In genomic region chr17:68445671-68446070, GRCh38 we compare ENCODE assay signal across 22 cellular contexts. TPM values are rescaled to one million over a fixed set of nuclear protein-coding genes. Genes with fewer than 3 reads are reported as not detected.
DNase-seq lines count a peak whose midpoint lies in the region; ATAC-seq and TF ChIP-seq lines count a peak whose summit lies in the region.
"Had no signal": no experiment of that assay in that cellular context is flagged by ENCODE, and none has a peak within 500 bp of the region (broad histone marks: within the 10 kb centered on the region; RNA-seq: fewer than 3 reads in every experiment).

No MANE protein-coding gene starts in this region.

- H3K9ac ChIP-seq in mesenchymal stem cell (ENCODE audit: low read length): peak overlapping the region; percentile 26

- no peaks in the 10 kb centered on the region for H3K36me3 Mint-ChIP-seq in natural killer cell treated with Interleukin-12 subunit alpha and Interleukin-12 subunit beta and Interleukin-15 and Interleukin-18, amount 100 ng/mL, for 72 hours
- H3K36me3 Mint-ChIP-seq in natural killer cell: no peaks in the 10 kb centered on the region

- H3K36me3 ChIP-seq in mesenchymal stem cell (ENCODE audit: control insufficient read depth in 1 of 2, insufficient read depth in 2 of 2, low read depth in 1 of 2, low read length in 2 of 2) (peaks cover 53 to 97% of the 10 kb centered on the region in 2 experiments), psoas muscle (ENCODE audit: insufficient read depth in 1 of 2, low read depth in 1 of 2) (peaks cover 0 to 94% of the 10 kb centered on the region in 2 donors), Peyer's patch (peaks cover 0 to 79% (median 0%) of the 10 kb centered on the region in 3 donors)

- intact Hi-C loops in natural killer cell (cut with micrococcal nuclease) (no loop called here), psoas muscle (cut with DNase I) (no loop called here)

- H3K18ac ChIP-seq in mesenchymal stem cell (ENCODE audit: low read depth in 1 of 2, low read length in 2 of 2): no peak overlapping the region

- no peak overlapping the region for H3K23ac ChIP-seq in mesenchymal stem cell (ENCODE audit: low read length in 2 of 2)

- H3K4me3 Mint-ChIP-seq in natural killer cell treated with Interleukin-12 subunit alpha and Interleukin-12 subunit beta and Interleukin-15 and Interleukin-18, amount 100 ng/mL, for 72 hours: no peak overlapping the region
- H3K4me3 Mint-ChIP-seq in natural killer cell: no peak overlapping the region
- H3K4me3 Mint-ChIP-seq: CD4-positive, alpha-beta T cell; HFFc6 had no signal

- H4K8ac ChIP-seq in mesenchymal stem cell (ENCODE audit: low read length): no peak overlapping the region

- no peak for DNase-seq in natural killer cell treated with Interleukin-12 subunit alpha and Interleukin-12 subunit beta and Interleukin-15 and Interleukin-18, amount 100 ng/mL, for 72 hours (ENCODE audit: low spot score)
- DNase-seq in natural killer cell (no peak), mesenchymal stem cell (no peak), psoas muscle (no peak), Peyer's patch (no peak), RWPE1 (ENCODE audit: low spot score) (no peak)
- DNase-seq: CD4-positive, alpha-beta T cell; COR-L47; DMS79 treated with DMSO at 0.1 percent for 48 hours; H7; HFFc6; Kasumi-1; NCI-H1694; NCI-H2081; NCI-H2171; NCI-H345; NCI-H524 treated with DMSO at 0.1 percent for 48 hours; NCI-H82; SHP77 had no signal

- H2BK5ac ChIP-seq in mesenchymal stem cell (ENCODE audit: low read depth, low read length, poor library complexity, severe bottlenecking): no peak overlapping the region

- 97% methylated on average over 8 of the region's 8 CpGs for WGBS in mesenchymal stem cell
- 73 to 93% (median 84%) methylated on average over 8 of the region's 8 CpGs for WGBS in psoas muscle, 3 donors

- no peak overlapping the region for H4K91ac ChIP-seq in mesenchymal stem cell (ENCODE audit: low read length)

- no peak for ATAC-seq in natural killer cell treated with Interleukin-12 subunit alpha and Interleukin-12 subunit beta and Interleukin-15 and Interleukin-18, amount 100 ng/mL, for 72 hours
- ATAC-seq in natural killer cell (no peak), psoas muscle (no peak), HG02610 (IDR thresholded peaks at IDR 0.05; ENCODE audit: unreplicated experiment) (no peak)
- ATAC-seq: GM12878, Panc1 had no signal

- no peaks in the 10 kb centered on the region for H3K9me3 ChIP-seq in mesenchymal stem cell (ENCODE audit: control insufficient read depth, low read length)
- H3K9me3 ChIP-seq in psoas muscle: no peaks in the 10 kb centered on the region
- no peaks in the 10 kb centered on the region for H3K9me3 ChIP-seq in Peyer's patch

- H3K14ac ChIP-seq in mesenchymal stem cell (ENCODE audit: low read length in 2 of 2): no peak overlapping the region

- no peak overlapping the region for H3K4ac ChIP-seq in mesenchymal stem cell (ENCODE audit: low read depth in 1 of 2, low read length in 2 of 2)

- H3K27me3 ChIP-seq in mesenchymal stem cell (ENCODE audit: control insufficient read depth in 1 of 2, insufficient read depth in 1 of 2, low read length in 2 of 2) (no peaks in the 10 kb centered on the region), psoas muscle (ENCODE audit: insufficient read depth in 3 of 3, low read length in 2 of 3) (no peaks in the 10 kb centered on the region), Peyer's patch (no peaks in the 10 kb centered on the region)

- no peak overlapping the region for H2BK12ac ChIP-seq in mesenchymal stem cell (ENCODE audit: low read length in 2 of 2)

- H2AFZ ChIP-seq in mesenchymal stem cell (ENCODE audit: low read depth, low read length): no peak overlapping the region

- POLR2A ChIA-PET in RWPE1 (lab: Yijun Ruan, JAX; ENCODE audit: low non-redundant PET): no interaction called here

- peak overlapping the region; percentile 30 to 36 for H3K27ac Mint-ChIP-seq in natural killer cell treated with Interleukin-12 subunit alpha and Interleukin-12 subunit beta and Interleukin-15 and Interleukin-18, amount 100 ng/mL, for 72 hours
- peak overlapping the region in 1 of 2 donors; percentile 37 for H3K27ac Mint-ChIP-seq in natural killer cell
- H3K27ac Mint-ChIP-seq: CD4-positive, alpha-beta T cell; HFFc6 had no signal

- H3K27ac ChIP-seq in mesenchymal stem cell (ENCODE audit: low read length, poor library complexity, severe bottlenecking): no peak overlapping the region
- H3K27ac ChIP-seq in psoas muscle: peak overlapping the region; percentile 82
- no peak overlapping the region for H3K27ac ChIP-seq in Peyer's patch
- no peak overlapping the region for H3K27ac ChIP-seq in RWPE1

- H3K9me3 Mint-ChIP-seq in natural killer cell treated with Interleukin-12 subunit alpha and Interleukin-12 subunit beta and Interleukin-15 and Interleukin-18, amount 100 ng/mL, for 72 hours: no peaks in the 10 kb centered on the region
- no peaks in the 10 kb centered on the region for H3K9me3 Mint-ChIP-seq in natural killer cell
- H3K9me3 Mint-ChIP-seq: CD4-positive, alpha-beta T cell; HFFc6 had no signal

- H2BK120ac ChIP-seq in mesenchymal stem cell (ENCODE audit: low read depth, low read length): no peak overlapping the region

- peaks cover 10% of the 10 kb centered on the region for H3K4me1 ChIP-seq in mesenchymal stem cell (ENCODE audit: control insufficient read depth, insufficient read depth, low read depth, low read length)
- H3K4me1 ChIP-seq in psoas muscle: peaks cover 32% of the 10 kb centered on the region
- H3K4me1 ChIP-seq in Peyer's patch: no peaks in the 10 kb centered on the region

- TF ChIP-seq CTCF in natural killer cell (IDR thresholded peaks at IDR 0.05) (no peak), psoas muscle (IDR thresholded peaks at IDR 0.05) (no peak), Peyer's patch (IDR thresholded peaks at IDR 0.05) (no peak), RWPE1 (conservative IDR thresholded peaks at IDR 0.05; ENCODE audit: low read depth) (no peak)

- H2BK15ac ChIP-seq in mesenchymal stem cell (ENCODE audit: low read depth, poor library complexity, severe bottlenecking): no peak overlapping the region

- no peak for TF ChIP-seq POLR2A in Peyer's patch (IDR thresholded peaks at IDR 0.05)

- H3K4me2 ChIP-seq in mesenchymal stem cell (ENCODE audit: low read length, poor library complexity, severe bottlenecking): no peak overlapping the region

- H3K27me3 Mint-ChIP-seq in natural killer cell treated with Interleukin-12 subunit alpha and Interleukin-12 subunit beta and Interleukin-15 and Interleukin-18, amount 100 ng/mL, for 72 hours: no peaks in the 10 kb centered on the region
- H3K27me3 Mint-ChIP-seq in natural killer cell (ENCODE audit: low read depth in 2 of 2): no peaks in the 10 kb centered on the region
- H3K27me3 Mint-ChIP-seq: CD4-positive, alpha-beta T cell had no signal

- CTCF ChIA-PET in RWPE1 (lab: Yijun Ruan, JAX): no interaction called here

- H3K4me1 Mint-ChIP-seq in natural killer cell treated with Interleukin-12 subunit alpha and Interleukin-12 subunit beta and Interleukin-15 and Interleukin-18, amount 100 ng/mL, for 72 hours (ENCODE audit: low read depth in 2 of 2): peaks cover 12 to 16% of the 10 kb centered on the region in 2 donors
- H3K4me1 Mint-ChIP-seq in natural killer cell: peaks cover 17% of the 10 kb centered on the region in 2 donors

- H3K4me3 ChIP-seq in mesenchymal stem cell (ENCODE audit: insufficient read depth in 1 of 2, low read depth in 1 of 2, low read length in 2 of 2) (no peak overlapping the region), psoas muscle (no peak overlapping the region), Peyer's patch (no peak overlapping the region)
- H3K4me3 ChIP-seq: GM12878 had no signal

- no peak overlapping the region for H2AK5ac ChIP-seq in mesenchymal stem cell (ENCODE audit: low read length, severe bottlenecking)

- peaks cover 21% of the 10 kb centered on the region for H3K79me1 ChIP-seq in mesenchymal stem cell (replicated peaks; ENCODE audit: low read length, poor library complexity, severe bottlenecking)

RNA-seq across cellular contexts. Expression of gene WIPI1, which starts 11.6 kb away (rescaled TPM):
- 10 to 100 TPM; 26.5 to 39.1 TPM for total RNA-seq in natural killer cell treated with Interleukin-12 subunit alpha and Interleukin-12 subunit beta and Interleukin-15 and Interleukin-18, amount 100 ng/mL, for 72 hours
- total RNA-seq in natural killer cell (10 to 100 TPM; 29.0 to 41.4 (median 32.0) TPM), psoas muscle (100 to 1,000 TPM in 2 of 4 donors, 10 to 100 TPM in 2; 80.3 to 197 (median 117) TPM), Peyer's patch (10 to 100 TPM; 34.7 to 95.7 (median 44.4) TPM)
- 197 TPM for polyA plus RNA-seq in mesenchymal stem cell (2013, experiment 1 of 2)
- polyA plus RNA-seq in mesenchymal stem cell (2013, experiment 2 of 2): 194 TPM
- polyA plus RNA-seq in psoas muscle: 100 to 1,000 TPM; 128 to 152 (median 136) TPM
